Comparison of ENCODE assay signal across 1 cellular context in genomic region chr3:23648965-23649328, GRCh38.
TF ChIP-seq lines count a peak whose summit lies in the region.

No MANE protein-coding gene starts in this region.

TF ChIP-seq in HCT116, 20 proteins besides CTCF, POLR2A, EP300 and RAD21:
- TF ChIP-seq SRF (IDR thresholded peaks at IDR 0.05; ENCODE audit: low read depth) (no peak), ZFX (IDR thresholded peaks at IDR 0.05) (no peak), JUND (IDR thresholded peaks at IDR 0.05) (no peak), ZBTB33 (IDR thresholded peaks at IDR 0.05; ENCODE audit: extremely low read depth, insufficient replicate concordance, low read length) (no peak)
TF ChIP-seq in HCT116: peak in this region for 0.
